Comparison of ENCODE assay signal across 14 cellular contexts in genomic region chr10:118108194-118109026, GRCh38.
DNase-seq lines count a peak whose midpoint lies in the region; FAIRE-seq and TF ChIP-seq lines count a peak whose summit lies in the region.
"Had no signal": no experiment of that assay in that cellular context is flagged by ENCODE, and none has a peak within 500 bp of the region (broad histone marks: within the 10 kb centered on the region; RNA-seq: fewer than 3 reads in every experiment).

No MANE protein-coding gene starts in this region.

- no peaks in the 10 kb centered on the region for H3K27me3 ChIP-seq in keratinocyte (ENCODE audit: control insufficient read depth, extremely low read depth, insufficient read depth, low read length)
- H3K27me3 ChIP-seq in tibial nerve, result no peaks in the 10 kb centered on the region
- no peaks in the 10 kb centered on the region for H3K27me3 ChIP-seq in suprapubic skin
- H3K27me3 ChIP-seq: ovary had no signal

- peak; percentile 57 for FAIRE-seq in keratinocyte (lab: Jason Lieb, UNC)

- H3K79me2 ChIP-seq in keratinocyte (ENCODE audit: control insufficient read depth, insufficient read depth, low read length), result no peaks in the 10 kb centered on the region

- H3K4me1 ChIP-seq in keratinocyte (ENCODE audit: control insufficient read depth, extremely low read depth, insufficient read depth, low read length) (peaks cover 26% of the 10 kb centered on the region), tibial nerve (no peaks in the 10 kb centered on the region), suprapubic skin (peaks cover 11% of the 10 kb centered on the region)

- H3K27ac ChIP-seq in keratinocyte (ENCODE audit: control insufficient read depth, insufficient read depth, low read length), result no peak overlapping the region
- H3K27ac ChIP-seq in tibial nerve, result no peak overlapping the region
- H3K27ac ChIP-seq in suprapubic skin, result no peak overlapping the region
- H3K27ac ChIP-seq: ovary had no signal

- peak overlapping the region; percentile 56 for H3K4me2 ChIP-seq in keratinocyte (ENCODE audit: control insufficient read depth, extremely low read depth, insufficient read depth, low read depth, low read length)

- intact Hi-C loops in cardiac septum (cut with DNase I), result loop anchor here (10.0 kb wide), 2 partner anchors 244 to 564 kb away; partner anchors contain the start of gene EMX2

- H3K9me3 ChIP-seq in keratinocyte (ENCODE audit: control insufficient read depth, low read depth, low read length), result no peaks in the 10 kb centered on the region
- no peaks in the 10 kb centered on the region for H3K9me3 ChIP-seq in tibial nerve
- no peaks in the 10 kb centered on the region for H3K9me3 ChIP-seq in suprapubic skin
- H3K9me3 ChIP-seq: ovary had no signal

- no peak for TF ChIP-seq EP300 in tibial nerve (IDR thresholded peaks at IDR 0.05)
- no peak for TF ChIP-seq EP300 in suprapubic skin (IDR thresholded peaks at IDR 0.05)

- H3K4me3 ChIP-seq in AG10803 (ENCODE audit: low read length) (no peak overlapping the region; the same call in 1 of the 2 replicates), keratinocyte (ENCODE audit: control insufficient read depth in 2 of 3, extremely low read depth in 1 of 3, insufficient read depth in 2 of 3, low read depth in 1 of 3, low read length in 3 of 3) (no peak overlapping the region), tibial nerve (peak overlapping the region in 1 of 4 donors; percentile 25), suprapubic skin (no peak overlapping the region)
- H3K4me3 ChIP-seq: ovary had no signal

- TF ChIP-seq POLR2A in tibial nerve (IDR thresholded peaks at IDR 0.05) (no peak), suprapubic skin (IDR thresholded peaks at IDR 0.05) (no peak)

- H2AFZ ChIP-seq in keratinocyte (ENCODE audit: control insufficient read depth, low read length), result no peak overlapping the region

- H4K20me1 ChIP-seq in keratinocyte (ENCODE audit: control insufficient read depth, extremely low read depth, insufficient read depth, low read length), result no peaks in the 10 kb centered on the region

- no peaks in the 10 kb centered on the region for H3K36me3 ChIP-seq in keratinocyte (ENCODE audit: control insufficient read depth in 2 of 2, extremely low read depth in 1 of 2, insufficient read depth in 2 of 2, low read length in 2 of 2)
- no peaks in the 10 kb centered on the region for H3K36me3 ChIP-seq in tibial nerve
- H3K36me3 ChIP-seq in suprapubic skin, result no peaks in the 10 kb centered on the region
- H3K36me3 ChIP-seq: ovary had no signal

- no peaks in the 10 kb centered on the region for H3K9me1 ChIP-seq in keratinocyte (ENCODE audit: control insufficient read depth, extremely low read depth, insufficient read depth, low read length)

- WGBS in tibial nerve, 2 donors, result 29 to 35% methylated on average over 20 of the region's 20 CpGs
- WGBS in suprapubic skin, result 35% methylated on average over 20 of the region's 20 CpGs

- no peak for TF ChIP-seq CTCF in AG10803 (conservative IDR thresholded peaks at IDR 0.05; ENCODE audit: low read length)
- TF ChIP-seq CTCF in keratinocyte (optimal IDR thresholded peaks at IDR 0.05 in 1 of 3, IDR thresholded peaks at IDR 0.05 in 1 of 3, conservative IDR thresholded peaks at IDR 0.05 in 1 of 3; ENCODE audit: extremely low read depth in 1 of 3, insufficient read depth in 2 of 3, low read length in 3 of 3), result no peak
- no peak for TF ChIP-seq CTCF in tibial nerve (IDR thresholded peaks at IDR 0.05)
- TF ChIP-seq CTCF in suprapubic skin (IDR thresholded peaks at IDR 0.05), result no peak

- DNase-seq in AG10803 (ENCODE audit: low read depth) (peak; percentile 59), NCI-H1417 (lab: John Stamatoyannopoulos, UW) (peak; percentile 38 to 92 (median 62)), astrocyte of the hippocampus (ENCODE audit: low read depth, low spot score) (peak; percentile 61), keratinocyte (ENCODE audit: low read depth, low spot score) (no peak), cardiac septum (ENCODE audit: low spot score) (no peak), tibial nerve (ENCODE audit: low spot score in 2 of 2) (no peak), suprapubic skin (ENCODE audit: low spot score in 2 of 2) (no peak)
- no peak for DNase-seq in activated CD4-positive, alpha-beta T cell treated with anti-CD3 and anti-CD28 coated beads, Interleukin-2, amount 50 U/mL, for 48 hours
- DNase-seq: activated CD8-positive, alpha-beta memory T cell treated with anti-CD3 and anti-CD28 coated beads, Interleukin-2, amount 50 U/mL, for 48 hours; activated naive CD8-positive, alpha-beta T cell treated with anti-CD3 and anti-CD28 coated beads, Interleukin-2, amount 50 U/mL, for 24 hours; DND-41; ovary; SIG-M5; stimulated activated CD8-positive, alpha-beta memory T cell treated with anti-CD3 and anti-CD28 coated beads, Interleukin-4, amount 100 ng/mL, for 48 hours had no signal

- dilution Hi-C loops in keratinocyte (cut with MboI; ENCODE audit: extremely low pct_ligation_motif_present, low sequenced_read_pairs), result no loop called here

- H3K9ac ChIP-seq in keratinocyte (ENCODE audit: control insufficient read depth, extremely low read depth, insufficient read depth, low read length), result no peak overlapping the region

Comparison
In these comparisons a context has a peak if more than half of its experiments do, and no peak if none do; other contexts are left out.
1. DNase-seq: peak in AG10803 (single experiment), NCI-H1417 (3 of 3) and astrocyte of the hippocampus (single experiment); none in keratinocyte (single experiment), activated CD4-positive, alpha-beta T cell treated with anti-CD3 and anti-CD28 coated beads, Interleukin-2, amount 50 U/mL, for 48 hours (0 of 2), cardiac septum (single experiment), tibial nerve (0 of 2) and suprapubic skin (0 of 2).